19 cellular contexts compared by ENCODE assay signal in genomic region chr11:118497831-118498230, GRCh38. TPM values are rescaled to one million over a fixed set of nuclear protein-coding genes. Genes with fewer than 3 reads are reported as not detected.
DNase-seq lines count a peak whose midpoint lies in the region; ATAC-seq and TF ChIP-seq lines count a peak whose summit lies in the region.
"Had no signal": no experiment of that assay in that cellular context is flagged by ENCODE, and none has a peak within 500 bp of the region (broad histone marks: within the 10 kb centered on the region; RNA-seq: fewer than 3 reads in every experiment).

No MANE protein-coding gene starts in this region.

- peak; percentile 86 for DNase-seq in COLO829 (ENCODE audit: low spot score)
- peak; percentile 75 for DNase-seq in LHCN-M2 (ENCODE audit: low read depth)
- DNase-seq in astrocyte of the spinal cord (ENCODE audit: low read depth, low spot score): peak; percentile 62
- DNase-seq in glomerular visceral epithelial cell (ENCODE audit: extremely low spot score): peak; percentile 60
- no peak for DNase-seq in NCI-H1930 (lab: John Stamatoyannopoulos, UW)
- no peak for DNase-seq in GM13976 (ENCODE audit: low spot score)
- no peak for DNase-seq in medulla oblongata (ENCODE audit: extremely low spot score)
- DNase-seq: activated CD4-positive, alpha-beta memory T cell treated with anti-CD3 and anti-CD28 coated beads for 36 hours; activated T-cell treated with anti-CD3 and anti-CD28 coated beads, Interleukin-2, amount 50 U/mL, for 48 hours; Calu3; NCI-H1436 treated with DMSO at 0.1 percent for 48 hours; pancreas; RPMI8226; small intestine; stimulated activated CD4-positive, alpha-beta T cell treated with anti-CD3 and anti-CD28 coated beads, Interleukin-4, amount 100 ng/mL, for 4 hours; stimulated activated CD8-positive, alpha-beta memory T cell treated with anti-CD3 and anti-CD28 coated beads, Interleukin-4, amount 100 ng/mL, for 48 hours; T-cell; WERI-Rb-1 had no signal

- ATAC-seq in HG02852 (IDR thresholded peaks at IDR 0.05; ENCODE audit: unreplicated experiment): no peak
- ATAC-seq: pancreas, T-cell had no signal

- TF ChIP-seq CTCF in astrocyte of the spinal cord (IDR thresholded peaks at IDR 0.05; ENCODE audit: low read depth, low read length) (no peak), GM13976 (IDR thresholded peaks at IDR 0.05; ENCODE audit: borderline replicate concordance, control extremely low read depth, extremely low read depth, insufficient read depth, missing control alignments) (no peak)

- H3K4me3 ChIP-seq in astrocyte of the spinal cord (ENCODE audit: low read depth, low read length): no peak overlapping the region
- H3K4me3 ChIP-seq: pancreas had no signal

- in situ Hi-C loops in astrocyte of the spinal cord (cut with HindIII; ENCODE audit: low sequenced_read_pairs): no loop called here
- in situ Hi-C loops in GM13976 (cut with MboI; ENCODE audit: low sequenced_read_pairs, unreplicated experiment): loop anchor here (25.0 kb wide), 1 partner anchor 111 kb away; no protein-coding TSS in a partner anchor

RNA-seq across cellular contexts. Expression of gene TTC36, which starts 29.4 kb away (rescaled TPM):
- total RNA-seq in LHCN-M2 (2014; rRNA removed): 0.32 and 0.86 TPM in 2 replicates
- polyA plus RNA-seq in LHCN-M2 (2012): 0.62 TPM
- total RNA-seq: activated CD4-positive, alpha-beta memory T cell treated with anti-CD3 and anti-CD28 coated beads for 36 hours had no signal

RNA-seq across cellular contexts. Expression of gene TMEM25, which starts 33.2 kb away (rescaled TPM):
- 4.6 and 14.1 TPM in 2 replicates for total RNA-seq in LHCN-M2 (2014; rRNA removed)
- 6.2 TPM for polyA plus RNA-seq in LHCN-M2 (2012)

Comparison
In these comparisons a context has a peak if more than half of its experiments do, and no peak if none do; other contexts are left out.
1. DNase-seq: peak in COLO829 (single experiment), LHCN-M2 (single experiment), astrocyte of the spinal cord (single experiment) and glomerular visceral epithelial cell (single experiment); none in NCI-H1930 (0 of 2), GM13976 (single experiment) and medulla oblongata (single experiment).